In genomic region chr19:10896851-10897526, GRCh38 we compare ENCODE assay signal across 10 cellular contexts. TPM values are rescaled to one million over a fixed set of nuclear protein-coding genes. Genes with fewer than 3 reads are reported as not detected.
DNase-seq lines count a peak whose midpoint lies in the region; ATAC-seq lines count a peak whose summit lies in the region.
"Had no signal": no experiment of that assay in that cellular context is flagged by ENCODE, and none has a peak within 500 bp of the region (broad histone marks: within the 10 kb centered on the region; RNA-seq: fewer than 3 reads in every experiment).

No MANE protein-coding gene starts in this region.

- H3K27me3 ChIP-seq in CD8-positive, alpha-beta memory T cell (ENCODE audit: insufficient read depth, low read length, poor library complexity, severe bottlenecking) = no peaks in the 10 kb centered on the region
- H3K27me3 ChIP-seq: SJCRH30 had no signal

- no peak overlapping the region for H3K4me3 Mint-ChIP-seq in CD8-positive, alpha-beta memory T cell

- intact Hi-C loops in left colon (cut with DNase I, micrococcal nuclease) = no loop called here

- no peak overlapping the region for H3K4me3 ChIP-seq in CD8-positive, alpha-beta memory T cell (ENCODE audit: low read length)
- H3K4me3 ChIP-seq: left ventricle myocardium inferior, SJCRH30 had no signal

- H3K4me1 ChIP-seq in CD8-positive, alpha-beta memory T cell (ENCODE audit: insufficient read depth, low read length) = no peaks in the 10 kb centered on the region

- ATAC-seq in left colon = peak; percentile 23
- no peak for ATAC-seq in HG02610 (IDR thresholded peaks at IDR 0.05; ENCODE audit: unreplicated experiment)
- no peak for ATAC-seq in HG03280 (IDR thresholded peaks at IDR 0.05; ENCODE audit: unreplicated experiment)

- no peaks in the 10 kb centered on the region for H3K27me3 Mint-ChIP-seq in CD8-positive, alpha-beta memory T cell

- POLR2A ChIA-PET in CD8-positive, alpha-beta memory T cell (lab: Charles Lee) = no interaction called here

- H3K9me3 ChIP-seq in CD8-positive, alpha-beta memory T cell (ENCODE audit: low read length) = no peaks in the 10 kb centered on the region
- H3K9me3 ChIP-seq: left ventricle myocardium inferior, SJCRH30 had no signal

- H3K4me1 Mint-ChIP-seq in CD8-positive, alpha-beta memory T cell = peaks cover 10 to 18% (median 18%) of the 10 kb centered on the region in 3 donors

- no peaks in the 10 kb centered on the region for H3K9me3 Mint-ChIP-seq in CD8-positive, alpha-beta memory T cell

- CTCF ChIA-PET in CD8-positive, alpha-beta memory T cell (lab: Charles Lee) = no interaction called here

- no peaks in the 10 kb centered on the region for H3K36me3 ChIP-seq in CD8-positive, alpha-beta memory T cell (ENCODE audit: insufficient read depth, low read length)
- H3K36me3 ChIP-seq: left ventricle myocardium inferior, SJCRH30 had no signal

- DNase-seq in CD1c-positive myeloid dendritic cell (ENCODE audit: extremely low spot score) = peak; percentile 42
- peak; percentile 77 to 81 for DNase-seq in Kasumi-1 (lab: John Stamatoyannopoulos, UW)
- DNase-seq in SHP77 (lab: John Stamatoyannopoulos, UW) = peak; percentile 60 to 63
- DNase-seq in left colon = peak in 1 of 2 donors; percentile 52
- no peak for DNase-seq in NAMALWA (ENCODE audit: low spot score)
- DNase-seq in CD8-positive, alpha-beta memory T cell = no peak
- DNase-seq: left ventricle myocardium inferior, SJCRH30 had no signal

- no peak overlapping the region for H3K27ac ChIP-seq in CD8-positive, alpha-beta memory T cell (ENCODE audit: low read depth, low read length)
- H3K27ac ChIP-seq: left ventricle myocardium inferior, SJCRH30 had no signal

- peaks cover 0 to 2% (median 0%) of the 10 kb centered on the region in 3 donors for H3K36me3 Mint-ChIP-seq in CD8-positive, alpha-beta memory T cell

- H3K27ac Mint-ChIP-seq in CD8-positive, alpha-beta memory T cell = peak overlapping the region in 1 of 8 donors; percentile 47

RNA-seq across cellular contexts. Expression of gene CARM1, which starts 25.6 kb away (rescaled TPM):
- 10 to 100 TPM; 48.3 to 58.3 TPM for total RNA-seq in left colon
- 10 to 100 TPM; 69.2 to 71.3 TPM for total RNA-seq in CD8-positive, alpha-beta memory T cell
- polyA plus RNA-seq in CD8-positive, alpha-beta memory T cell = 0.51 TPM

RNA-seq across cellular contexts. Expression of gene YIPF2, which starts 31.4 kb away (rescaled TPM):
- 10 to 100 TPM; 57.8 to 64.8 TPM for total RNA-seq in left colon
- 10 to 100 TPM; 25.5 to 33.7 TPM for total RNA-seq in CD8-positive, alpha-beta memory T cell
- 15.9 TPM for polyA plus RNA-seq in CD8-positive, alpha-beta memory T cell

RNA-seq across cellular contexts. Expression of gene TIMM29, which starts 31.6 kb away (rescaled TPM):
- total RNA-seq in left colon = 10 to 100 TPM; 23.0 to 24.6 TPM
- total RNA-seq in CD8-positive, alpha-beta memory T cell = 10 to 100 TPM; 22.3 to 27.0 TPM
- 36.6 TPM for polyA plus RNA-seq in CD8-positive, alpha-beta memory T cell

RNA-seq across cellular contexts. Expression of gene C19orf38, which starts 48.8 kb away (rescaled TPM):
- total RNA-seq in left colon = under 1 TPM; 0.49 to 0.98 TPM
- under 1 TPM; 0.44 to 0.48 TPM for total RNA-seq in CD8-positive, alpha-beta memory T cell
- not detected for polyA plus RNA-seq in CD8-positive, alpha-beta memory T cell
- total RNA-seq: SJCRH30 had no signal

Comparison
In these comparisons a context has a peak if more than half of its experiments do, and no peak if none do; other contexts are left out.
1. DNase-seq: peak in CD1c-positive myeloid dendritic cell (single experiment), Kasumi-1 (2 of 2) and SHP77 (2 of 2); none in NAMALWA (single experiment) and CD8-positive, alpha-beta memory T cell (0 of 5).